ENCODE assay signal across 11 cellular contexts in the genomic region with DNA sequence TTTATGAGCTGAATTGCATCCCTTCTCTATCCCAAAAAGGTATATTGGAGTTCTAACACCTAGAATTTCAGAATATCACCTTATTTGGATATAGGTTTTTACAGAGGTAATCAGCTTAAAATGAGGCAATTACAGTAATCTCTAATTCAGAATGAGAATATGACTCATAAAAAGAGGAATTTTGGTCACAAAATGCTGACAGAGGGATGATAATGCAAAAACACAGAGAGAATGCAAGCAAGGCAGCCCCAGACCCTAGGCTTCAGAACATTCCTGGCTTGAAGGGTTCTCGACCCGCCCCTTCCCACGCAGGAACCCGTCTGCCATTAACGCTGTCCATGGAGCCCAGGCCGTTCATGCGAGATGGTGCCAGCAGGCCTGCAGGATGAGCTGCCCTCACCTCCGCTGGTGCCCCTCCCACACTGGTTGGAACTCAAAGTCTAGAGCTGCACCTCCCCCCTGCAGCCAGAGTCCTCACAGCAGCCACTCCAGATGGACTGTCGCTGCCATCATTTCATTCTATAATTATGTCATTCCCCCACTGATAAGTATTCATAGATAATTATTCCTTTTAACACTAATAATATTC.
A peak's percentile ranks its signal among the peaks of the same experiment; 100 is the strongest.
DNase-seq lines count a peak whose midpoint lies in the region; ATAC-seq and TF ChIP-seq lines count a peak whose summit lies in the region.
"Had no signal": no experiment of that assay in that cellular context is flagged by ENCODE, and none has a peak within 500 bp of the region (broad histone marks: within the 10 kb centered on the region; RNA-seq: fewer than 3 reads in every experiment).

No MANE protein-coding gene starts in this region.

- no peak for TF ChIP-seq CTCF in osteoblast (IDR thresholded peaks at IDR 0.05; ENCODE audit: extremely low read depth, low read depth, low read length)

- no peaks in the 10 kb centered on the region for H3K9me3 ChIP-seq in osteoblast (ENCODE audit: low read depth, low read length)
- H3K9me3 ChIP-seq: BLaER1 treated with 17β-estradiol and CSF1 and Interleukin-3, amounts not matched to agents 10 nM and 100 nM had no signal

- H3K4me2 ChIP-seq in osteoblast (ENCODE audit: insufficient read depth, low read length): no peak overlapping the region

- no peaks in the 10 kb centered on the region for H3K4me1 ChIP-seq in osteoblast (ENCODE audit: insufficient read depth, low read length)

- peak overlapping the region; percentile 42 for H3K27ac Mint-ChIP-seq in activated naive CD4-positive, alpha-beta T cell treated with anti-CD3 and anti-CD28 coated beads, Interleukin-2, amount 50 U/mL, for 24 hours

- H3K4me3 Mint-ChIP-seq in activated naive CD4-positive, alpha-beta T cell treated with anti-CD3 and anti-CD28 coated beads, Interleukin-2, amount 50 U/mL, for 24 hours: no peak overlapping the region

- no peaks in the 10 kb centered on the region for H3K79me2 ChIP-seq in osteoblast (ENCODE audit: insufficient read depth, low read length)

- DNase-seq in activated T-cell treated with anti-CD3 and anti-CD28 coated beads for 48 hours (ENCODE audit: low read depth) (peak; percentile 5), activated T-cell treated with anti-CD3 and anti-CD28 coated beads for 4 hours (no peak), osteoblast (ENCODE audit: insufficient read length, low spot score, missing footprints) (no peak)
- peak in 2 of 3 donors; percentile 1 for DNase-seq in stimulated activated CD4-positive, alpha-beta T cell treated with anti-CD3 and anti-CD28 coated beads, TNF-alpha, amount 100 ng/mL, for 48 hours (ENCODE audit: low read depth in 3 of 3)
- DNase-seq: NCI-H1092 had no signal

- no peaks in the 10 kb centered on the region for H3K27me3 ChIP-seq in osteoblast (ENCODE audit: insufficient read depth, low read length)
- H3K27me3 ChIP-seq: BLaER1 treated with 17β-estradiol and CSF1 and Interleukin-3, amounts not matched to agents 10 nM and 100 nM had no signal

- H3K9me3 Mint-ChIP-seq in activated naive CD4-positive, alpha-beta T cell treated with anti-CD3 and anti-CD28 coated beads, Interleukin-2, amount 50 U/mL, for 24 hours: peaks cover 6% of the 10 kb centered on the region

- ATAC-seq in HG03097 (IDR thresholded peaks at IDR 0.05; ENCODE audit: low FRiP score, unreplicated experiment) (peak; percentile 87), GM19324 (IDR thresholded peaks at IDR 0.05; ENCODE audit: low FRiP score, unreplicated experiment) (no peak), GM19397 (IDR thresholded peaks at IDR 0.05; ENCODE audit: unreplicated experiment) (no peak)
- ATAC-seq: left colon had no signal

- no peaks in the 10 kb centered on the region for H3K27me3 Mint-ChIP-seq in activated naive CD4-positive, alpha-beta T cell treated with anti-CD3 and anti-CD28 coated beads, Interleukin-2, amount 50 U/mL, for 24 hours

- H2AFZ ChIP-seq in osteoblast (ENCODE audit: low read length): no peak overlapping the region

- H4K20me1 ChIP-seq in osteoblast (ENCODE audit: insufficient read depth, low read length): no peaks in the 10 kb centered on the region
- H4K20me1 ChIP-seq: BLaER1 treated with 17β-estradiol and CSF1 and Interleukin-3, amounts not matched to agents 10 nM and 100 nM had no signal

- peaks cover 2% of the 10 kb centered on the region for H3K36me3 Mint-ChIP-seq in activated naive CD4-positive, alpha-beta T cell treated with anti-CD3 and anti-CD28 coated beads, Interleukin-2, amount 50 U/mL, for 24 hours

- no peaks in the 10 kb centered on the region for H3K36me3 ChIP-seq in osteoblast (ENCODE audit: insufficient read depth, low read length)
- H3K36me3 ChIP-seq: BLaER1 treated with 17β-estradiol and CSF1 and Interleukin-3, amounts not matched to agents 10 nM and 100 nM had no signal

- H3K27ac ChIP-seq in osteoblast (ENCODE audit: low read depth, low read length): no peak overlapping the region
- H3K27ac ChIP-seq: BLaER1 treated with 17β-estradiol and CSF1 and Interleukin-3, amounts not matched to agents 10 nM and 100 nM had no signal

- no peak overlapping the region for H3K4me3 ChIP-seq in osteoblast (ENCODE audit: insufficient read depth, low read length)
- H3K4me3 ChIP-seq: BLaER1 treated with 17β-estradiol and CSF1 and Interleukin-3, amounts not matched to agents 10 nM and 100 nM had no signal

- H3K4me1 Mint-ChIP-seq in activated naive CD4-positive, alpha-beta T cell treated with anti-CD3 and anti-CD28 coated beads, Interleukin-2, amount 50 U/mL, for 24 hours: peaks cover 48% of the 10 kb centered on the region

Comparison
In these comparisons a context has a peak if more than half of its experiments do, and no peak if none do; other contexts are left out.
1. DNase-seq: peak in activated T-cell treated with anti-CD3 and anti-CD28 coated beads for 48 hours (single experiment) and stimulated activated CD4-positive, alpha-beta T cell treated with anti-CD3 and anti-CD28 coated beads, TNF-alpha, amount 100 ng/mL, for 48 hours (2 of 3); none in activated T-cell treated with anti-CD3 and anti-CD28 coated beads for 4 hours (single experiment) and osteoblast (single experiment).